ENCODE assay signal across 9 cellular contexts in genomic region chr2:66057844-66058243, GRCh38.
"Had no signal": no experiment of that assay in that cellular context is flagged by ENCODE, and none has a peak within 500 bp of the region (broad histone marks: within the 10 kb centered on the region; RNA-seq: fewer than 3 reads in every experiment).

No MANE protein-coding gene starts in this region.

- H3K36me3 ChIP-seq: HAP-1 had no signal

- DNase-seq: GM23248, GOT3, H7, IMR-90, KG1 had no signal

- H3K4me3 ChIP-seq: GM23248, HAP-1, K562 had no signal

- FAIRE-seq: K562 had no signal

- ATAC-seq: HCT116, K562 had no signal

- H3K27ac ChIP-seq: GM23248, HL-60 had no signal

- H3K4me1 ChIP-seq: HAP-1 had no signal

- H3K9me3 ChIP-seq: HAP-1 had no signal
